ENCODE assay signal across 8 cellular contexts in genomic region chr6:35496036-35496850, GRCh38. TPM values are rescaled to one million over a fixed set of nuclear protein-coding genes. Genes with fewer than 3 reads are reported as not detected.
DNase-seq lines count a peak whose midpoint lies in the region; ATAC-seq and TF ChIP-seq lines count a peak whose summit lies in the region.

No MANE protein-coding gene starts in this region.

- peak overlapping the region; percentile 96 for H3K4me2 ChIP-seq in HCT116 (ENCODE audit: low read length)
- H3K4me2 ChIP-seq in smooth muscle cell, result peak overlapping the region; percentile 99

- H3K27ac ChIP-seq in HCT116 (ENCODE audit: low read depth, low read length) (peak overlapping the region; percentile 82), adrenal gland (peak overlapping the region in 4 of 5 donors; percentile 42 to 91 (median 72)), smooth muscle cell (ENCODE audit: low read depth) (peak overlapping the region; percentile 94)

- DNase-seq in A172 (ENCODE audit: low spot score) (peak; percentile 19), HCT116 (ENCODE audit: low read depth, low spot score) (no peak), adrenal gland (peak in 4 of 7 donors; percentile 46 to 50 (median 49)), smooth muscle cell (lab: John Stamatoyannopoulos, UW; ENCODE audit: unreplicated experiment) (peak; percentile 77), NCI-H187 (lab: John Stamatoyannopoulos, UW) (no peak)

- peaks cover 33 to 55% of the 10 kb centered on the region in 2 experiments for H3K4me1 ChIP-seq in HCT116 (ENCODE audit: control insufficient read depth in 1 of 2, insufficient read depth in 2 of 2, low read length in 2 of 2)
- peaks cover 7 to 19% of the 10 kb centered on the region in 2 donors for H3K4me1 ChIP-seq in adrenal gland (replicated peaks in 1 of 2)
- H3K4me1 ChIP-seq in iPS-15b (ENCODE audit: control insufficient read depth, insufficient read depth, low read length), result peaks cover 37% of the 10 kb centered on the region
- H3K4me1 ChIP-seq in smooth muscle cell (ENCODE audit: low read depth), result peaks cover 51% of the 10 kb centered on the region

- POLR2A ChIA-PET in HCT116 (lab: Charles Lee), result interaction anchor here (0.6 to 2.3 kb wide), 6 partner anchors 8 to 246 kb away, joined by 3 to 14 read pairs (median 4); no protein-coding TSS in a partner anchor

- H4K20me1 ChIP-seq in HCT116 (ENCODE audit: insufficient read depth), result no peaks in the 10 kb centered on the region
- peaks cover 48% of the 10 kb centered on the region for H4K20me1 ChIP-seq in smooth muscle cell (ENCODE audit: low read depth)

- ATAC-seq in HCT116, result peak; percentile 37
- no peak for ATAC-seq in HG02970 (IDR thresholded peaks at IDR 0.05; ENCODE audit: low FRiP score, unreplicated experiment)
- ATAC-seq in GM21528 (IDR thresholded peaks at IDR 0.05; ENCODE audit: low FRiP score, unreplicated experiment), result no peak

- TF ChIP-seq RAD21 in HCT116 (IDR thresholded peaks at IDR 0.05; ENCODE audit: low read depth), result no peak

- H3K4me3 ChIP-seq in HCT116 (replicated peaks in 1 of 2; ENCODE audit: low read depth in 1 of 2, low read length in 2 of 2) (peak overlapping the region; percentile 65 to 79), adrenal gland (peak overlapping the region in 2 of 4 donors; percentile 69 to 83), iPS-15b (ENCODE audit: low read depth, low read length) (peak overlapping the region; percentile 77), smooth muscle cell (peak overlapping the region; percentile 99)

- H3K9ac ChIP-seq in HCT116 (ENCODE audit: low read length), result peak overlapping the region; percentile 81
- H3K9ac ChIP-seq in iPS-15b (ENCODE audit: low read depth, low read length), result peak overlapping the region; percentile 37
- peak overlapping the region; percentile 95 for H3K9ac ChIP-seq in smooth muscle cell (ENCODE audit: low read depth)

- RAD21 ChIA-PET in HCT116 (lab: Charles Lee; ENCODE audit: low non-redundant PET in 1 of 2, low total read pairs in 2 of 2, uncharacterized antibody in 2 of 2, unreplicated experiment in 2 of 2), result interaction anchor here in 1 of 2 experiments (0.6 kb wide), 2 partner anchors 99 to 358 kb away, joined by 3 read pairs; no protein-coding TSS in a partner anchor

- H3K36me3 ChIP-seq in HCT116 (ENCODE audit: control insufficient read depth in 1 of 2, insufficient read depth in 2 of 2, low read length in 2 of 2) (no peaks in the 10 kb centered on the region), adrenal gland (replicated peaks in 1 of 2) (no peaks in the 10 kb centered on the region), iPS-15b (ENCODE audit: control insufficient read depth, insufficient read depth, low read length) (peaks cover 4% of the 10 kb centered on the region), smooth muscle cell (ENCODE audit: low read depth) (no peaks in the 10 kb centered on the region)

- no peaks in the 10 kb centered on the region for H3K9me3 ChIP-seq in HCT116 (ENCODE audit: control insufficient read depth in 1 of 2, insufficient read depth in 1 of 2, low read depth in 1 of 2, low read length in 2 of 2)
- H3K9me3 ChIP-seq in adrenal gland (replicated peaks in 1 of 3), result no peaks in the 10 kb centered on the region
- no peaks in the 10 kb centered on the region for H3K9me3 ChIP-seq in iPS-15b (ENCODE audit: control insufficient read depth, insufficient read depth, low read length)
- no peaks in the 10 kb centered on the region for H3K9me3 ChIP-seq in smooth muscle cell (replicated peaks; ENCODE audit: low read depth)

- no TSS peak for BruUV-seq in HCT116 (replicated peaks; lab: Mats Ljungman, UMichigan)

- no peaks in the 10 kb centered on the region for H3K9me2 ChIP-seq in HCT116 (ENCODE audit: insufficient read depth)

- H2AFZ ChIP-seq in HCT116 (ENCODE audit: low read depth, low read length, poor library complexity, severe bottlenecking) (no peak overlapping the region), smooth muscle cell (ENCODE audit: low read depth) (peak overlapping the region; percentile 62)

- TF ChIP-seq POLR2A in HCT116 (IDR thresholded peaks at IDR 0.05; ENCODE audit: borderline replicate concordance, extremely low read depth, insufficient read depth, insufficient read length), result no peak
- peak in 1 of 2 donors; percentile 15 for TF ChIP-seq POLR2A in adrenal gland (IDR thresholded peaks at IDR 0.05)

- H3K27me3 ChIP-seq in HCT116 (ENCODE audit: insufficient read depth, low read length) (no peaks in the 10 kb centered on the region), adrenal gland (no peaks in the 10 kb centered on the region), iPS-15b (ENCODE audit: control insufficient read depth, insufficient read depth, low read length) (peaks cover 24% of the 10 kb centered on the region), smooth muscle cell (ENCODE audit: low read depth) (no peaks in the 10 kb centered on the region)

- peaks cover 40% of the 10 kb centered on the region for H3K79me2 ChIP-seq in HCT116 (ENCODE audit: insufficient read depth, low read length)
- H3K79me2 ChIP-seq in smooth muscle cell (ENCODE audit: low read depth), result peaks cover 68% of the 10 kb centered on the region

- H3F3A ChIP-seq in smooth muscle cell (ENCODE audit: low read depth), result peaks cover 23% of the 10 kb centered on the region

- CTCF ChIA-PET in HCT116 (lab: Charles Lee), result interaction anchor here (1.5 to 1.8 kb wide), 2 partner anchors 9 to 26 kb away, joined by 4 to 6 read pairs; no protein-coding TSS in a partner anchor

- WGBS in adrenal gland, 4 donors, result 16 to 53% (median 29%) methylated on average over 4 to 62 of the region's 64 CpGs
- WGBS in smooth muscle cell (ENCODE audit: low lambda C conversion rate), result 1% methylated on average over 29 of the region's 64 CpGs

- TF ChIP-seq CTCF in HCT116 (IDR thresholded peaks at IDR 0.05 in 2 of 3, conservative IDR thresholded peaks at IDR 0.05 in 1 of 3; ENCODE audit: borderline replicate concordance in 1 of 3, insufficient read depth in 1 of 3, low read depth in 2 of 3, low read length in 2 of 3), result no peak
- no peak for TF ChIP-seq CTCF in adrenal gland (IDR thresholded peaks at IDR 0.05)
- peak; percentile 11 for TF ChIP-seq CTCF in smooth muscle cell (IDR thresholded peaks at IDR 0.05; ENCODE audit: borderline replicate concordance, insufficient read depth, poor library complexity, severe bottlenecking)

- intact Hi-C loops in HCT116 (cut with micrococcal nuclease) (no loop called here), adrenal gland (cut with DNase I) (no loop called here)

TF ChIP-seq in HCT116, 20 proteins besides CTCF, POLR2A, EP300 and RAD21:
- TF ChIP-seq ZFX (IDR thresholded peaks at IDR 0.05) (peak; percentile 85), SP1 (IDR thresholded peaks at IDR 0.05; ENCODE audit: low read depth) (no peak)

RNA-seq across cellular contexts. Expression of gene TEAD3, which starts 0.6 kb away (rescaled TPM):
- 10.9 and 12.3 TPM in 2 replicates for total RNA-seq in A172 (2014; rRNA removed; shearing (Covaris generic))
- total RNA-seq in HCT116 (2021; ENCODE audit: unreplicated experiment) (21.8 TPM), adrenal gland (10 to 100 TPM in 3 of 8 donors, 1 to 10 TPM in 5; 4.8 to 14.3 (median 8.7) TPM), smooth muscle cell (22.5 and 29.1 TPM in 2 replicates)
- 20.5 and 20.9 TPM in 2 replicates for polyA plus RNA-seq in HCT116 (2012)
- polyA plus RNA-seq in adrenal gland (10 to 100 TPM in 2 of 3 donors, 1 to 10 TPM in 1; 5.5 to 15.5 (median 12.2) TPM), smooth muscle cell (40.6 and 42.8 TPM in 2 replicates)

RNA-seq across cellular contexts. Expression of gene TULP1, which starts 16.5 kb away (rescaled TPM):
- total RNA-seq in A172 (2014; rRNA removed; shearing (Covaris generic)), result not detected in 2 replicates
- total RNA-seq in HCT116 (2021; ENCODE audit: unreplicated experiment) (not detected), adrenal gland (not detected), smooth muscle cell (0.31 TPM in 1 of 2 replicates, not detected in the other)
- 0.05 TPM in 1 of 2 replicates, not detected in the other for polyA plus RNA-seq in HCT116 (2012)
- polyA plus RNA-seq in adrenal gland (under 1 TPM in 2 of 3 donors, not detected in 1; 0.07 to 0.80 TPM), smooth muscle cell (0.26 and 0.78 TPM in 2 replicates)

RNA-seq across cellular contexts. Expression of gene RPL10A, which starts 28.0 kb away (rescaled TPM):
- total RNA-seq in A172 (2014; rRNA removed; shearing (Covaris generic)), result 1,014 and 1,151 TPM in 2 replicates
- 1,981 TPM for total RNA-seq in HCT116 (2021; ENCODE audit: unreplicated experiment)
- polyA plus RNA-seq in HCT116 (2012), result 2,739 and 2,996 TPM in 2 replicates
- total RNA-seq in adrenal gland, result 1,000 to 10,000 TPM in 5 of 8 donors, 100 to 1,000 TPM in 3; 680 to 1,387 (median 1,180) TPM
- polyA plus RNA-seq in adrenal gland, result 1,000 to 10,000 TPM in 1 of 3 donors, 100 to 1,000 TPM in 2; 733 to 1,132 (median 750) TPM
- total RNA-seq in smooth muscle cell, result 1,012 and 1,090 TPM in 2 replicates
- 307 and 339 TPM in 2 replicates for polyA plus RNA-seq in smooth muscle cell

RNA-seq across cellular contexts. Expression of gene FANCE, which starts 44.1 kb away (rescaled TPM):
- total RNA-seq in A172 (2014; rRNA removed; shearing (Covaris generic)), result 11.4 and 13.9 TPM in 2 replicates
- 16.1 TPM for total RNA-seq in HCT116 (2021; ENCODE audit: unreplicated experiment)
- polyA plus RNA-seq in HCT116 (2012), result 7.3 and 9.1 TPM in 2 replicates
- 1 to 10 TPM; 1.0 to 3.5 (median 2.1) TPM for total RNA-seq in adrenal gland
- 1 to 10 TPM; 1.4 to 2.7 (median 1.7) TPM for polyA plus RNA-seq in adrenal gland
- 2.3 and 3.6 TPM in 2 replicates for total RNA-seq in smooth muscle cell
- 5.6 and 7.3 TPM in 2 replicates for polyA plus RNA-seq in smooth muscle cell

Comparison
In these comparisons a context has a peak if more than half of its experiments do, and no peak if none do; other contexts are left out.
1. DNase-seq: peak in A172 (single experiment), adrenal gland (4 of 7) and smooth muscle cell (single experiment); none in HCT116 (single experiment) and NCI-H187 (0 of 2).
2. H3K9ac ChIP-seq: peak in every context shown above with its lines; median percentile 95 in smooth muscle cell; 81 in HCT116; 37 in iPS-15b.
3. Peak in every context shown above with its lines, with median percentiles within 50 percentile points of each other: H3K27ac ChIP-seq.